In the genomic region with DNA sequence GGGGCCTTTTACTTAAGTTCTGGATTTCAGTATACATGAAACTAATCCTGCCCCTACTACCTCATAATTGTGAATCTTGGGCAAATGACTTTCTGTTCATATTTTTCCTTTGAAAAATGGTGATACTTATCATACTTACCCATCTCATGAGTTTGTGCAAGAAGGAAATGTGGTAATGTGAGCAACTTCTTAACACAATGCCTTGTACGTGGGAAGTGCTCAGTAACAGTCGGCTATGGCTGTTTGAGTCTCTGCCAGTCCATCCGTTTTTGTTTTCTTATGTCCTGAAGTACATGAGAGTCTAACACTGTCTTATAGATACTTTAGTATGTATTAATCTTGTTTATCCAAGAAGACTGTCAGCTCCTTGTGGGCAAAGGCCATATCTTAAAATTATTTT, we compare ENCODE assay signal across 18 cellular contexts.
"Had no signal": no experiment of that assay in that cellular context is flagged by ENCODE, and none has a peak within 500 bp of the region (broad histone marks: within the 10 kb centered on the region; RNA-seq: fewer than 3 reads in every experiment).

No MANE protein-coding gene starts in this region.

- H3K27ac ChIP-seq: adrenal gland, cardiac muscle cell, dorsolateral prefrontal cortex, hepatocyte, neutrophil, parathyroid adenoma, stomach, testis, upper lobe of right lung, VCaP had no signal

- H3K9me3 Mint-ChIP-seq: activated CD4-positive, alpha-beta memory T cell treated with anti-CD3 and anti-CD28 coated beads for 36 hours; activated naive CD4-positive, alpha-beta T cell treated with anti-CD3 and anti-CD28 coated beads, Interleukin-2, amount 50 U/mL, for 24 hours; activated T-cell treated with anti-CD3 and anti-CD28 coated beads, Interleukin-2, amount 50 U/mL, for 24 hours; naive B cell had no signal

- ATAC-seq: upper lobe of right lung had no signal

- H3K27me3 Mint-ChIP-seq: activated CD4-positive, alpha-beta memory T cell treated with anti-CD3 and anti-CD28 coated beads for 36 hours; activated naive CD4-positive, alpha-beta T cell treated with anti-CD3 and anti-CD28 coated beads, Interleukin-2, amount 50 U/mL, for 24 hours; activated T-cell treated with anti-CD3 and anti-CD28 coated beads, Interleukin-2, amount 50 U/mL, for 24 hours; naive B cell had no signal

- H3K4me3 Mint-ChIP-seq: activated CD4-positive, alpha-beta memory T cell treated with anti-CD3 and anti-CD28 coated beads for 36 hours; activated naive CD4-positive, alpha-beta T cell treated with anti-CD3 and anti-CD28 coated beads, Interleukin-2, amount 50 U/mL, for 24 hours; activated T-cell treated with anti-CD3 and anti-CD28 coated beads, Interleukin-2, amount 50 U/mL, for 24 hours; naive B cell had no signal

- H3K4me1 ChIP-seq: adrenal gland, parathyroid adenoma, testis, upper lobe of right lung had no signal

- DNase-seq: activated CD4-positive, alpha-beta memory T cell treated with anti-CD3 and anti-CD28 coated beads for 36 hours; activated effector memory CD4-positive, alpha-beta T cell treated with anti-CD3 and anti-CD28 coated beads, Interleukin-2, amount 50 U/mL, for 16 hours; activated T-cell treated with anti-CD3 and anti-CD28 coated beads, Interleukin-2, amount 50 U/mL, for 24 hours; adrenal gland; dorsolateral prefrontal cortex; islet precursor cell; mammary epithelial cell; naive B cell; stimulated activated CD4-positive, alpha-beta T cell treated with anti-CD3 and anti-CD28 coated beads, Interleukin-1b, Interleukin-23, amount 100 ng/mL, for 48 hours; stomach; testis; upper lobe of right lung had no signal

- H3K27me3 ChIP-seq: adrenal gland, cardiac muscle cell, dorsolateral prefrontal cortex, hepatocyte, neutrophil, stomach, testis, upper lobe of right lung had no signal

- H3K27ac Mint-ChIP-seq: activated CD4-positive, alpha-beta memory T cell treated with anti-CD3 and anti-CD28 coated beads for 36 hours; activated naive CD4-positive, alpha-beta T cell treated with anti-CD3 and anti-CD28 coated beads, Interleukin-2, amount 50 U/mL, for 24 hours; activated T-cell treated with anti-CD3 and anti-CD28 coated beads, Interleukin-2, amount 50 U/mL, for 24 hours; naive B cell had no signal

- H3K9me3 ChIP-seq: adrenal gland, neutrophil, stomach, testis, upper lobe of right lung had no signal

- H3K4me1 Mint-ChIP-seq: activated naive CD4-positive, alpha-beta T cell treated with anti-CD3 and anti-CD28 coated beads, Interleukin-2, amount 50 U/mL, for 24 hours; naive B cell had no signal

- H3K36me3 ChIP-seq: adrenal gland, neutrophil had no signal

- H3K4me3 ChIP-seq: adrenal gland, cardiac muscle cell, dorsolateral prefrontal cortex, hepatocyte, stomach, testis, upper lobe of right lung had no signal
